Comparison of ENCODE assay signal across 29 cellular contexts in genomic region chr15:39672184-39672583, GRCh38.
"Had no signal": no experiment of that assay in that cellular context is flagged by ENCODE, and none has a peak within 500 bp of the region (broad histone marks: within the 10 kb centered on the region; RNA-seq: fewer than 3 reads in every experiment).

No MANE protein-coding gene starts in this region.

- H3K36me3 ChIP-seq: adrenal gland, esophagus muscularis mucosa, gastrocnemius medialis, heart left ventricle, WERI-Rb-1 had no signal

- H3K4me1 ChIP-seq: adrenal gland, body of pancreas, foreskin keratinocyte, gastrocnemius medialis had no signal

- H3K9me3 ChIP-seq: adrenal gland, body of pancreas, esophagus muscularis mucosa, gastrocnemius medialis, heart left ventricle had no signal

- H3K27ac ChIP-seq: adrenal gland, body of pancreas, esophagus muscularis mucosa, foreskin keratinocyte, gastrocnemius medialis, heart left ventricle, WERI-Rb-1 had no signal

- H3K4me3 ChIP-seq: adrenal gland, body of pancreas, esophagus muscularis mucosa, gastrocnemius medialis, heart left ventricle had no signal

- DNase-seq: activated B cell treated with CpG ODN at 0.5 μM for 24 hours; activated CD4-positive, alpha-beta T cell treated with anti-CD3 and anti-CD28 coated beads for 48 hours; activated CD4-positive, alpha-beta T cell treated with anti-CD3 and anti-CD28 coated beads, Interleukin-2, amount 50 U/mL, for 1 hour; activated CD4-positive, alpha-beta T cell treated with anti-CD3 and anti-CD28 coated beads, Interleukin-2, amount 50 U/mL, for 48 hours; activated CD8-positive, alpha-beta memory T cell treated with anti-CD3 and anti-CD28 coated beads for 24 hours; activated CD8-positive, alpha-beta T cell treated with anti-CD3 and anti-CD28 coated beads for 36 hours; activated effector memory CD4-positive, alpha-beta T cell treated with anti-CD3 and anti-CD28 coated beads, Interleukin-2, amount 50 U/mL, for 16 hours; activated naive CD4-positive, alpha-beta T cell treated with anti-CD3 and anti-CD28 coated beads for 36 hours; activated naive CD8-positive, alpha-beta T cell treated with anti-CD3 and anti-CD28 coated beads for 36 hours; activated naive CD8-positive, alpha-beta T cell treated with anti-CD3 and anti-CD28 coated beads, Interleukin-2, amount 50 U/mL, for 24 hours; activated T-cell treated with anti-CD3 and anti-CD28 coated beads, Interleukin-2, amount 50 U/mL, for 4 hours; adrenal gland; amygdala; aorta; body of pancreas; cortex of kidney; dermis blood vessel endothelial cell; effector CD4-positive, alpha-beta T cell; effector memory CD8-positive, alpha-beta T cell; erythroblast; foreskin keratinocyte; gastrocnemius medialis; glutamatergic neuron; heart left ventricle; T1000; WERI-Rb-1 had no signal

- H3K27me3 ChIP-seq: adrenal gland, body of pancreas, esophagus muscularis mucosa, foreskin keratinocyte, gastrocnemius medialis, heart left ventricle had no signal

- ATAC-seq: activated CD4-positive, CD25-positive, alpha-beta regulatory T cell treated with anti-CD3 and anti-CD28 coated beads, Interleukin-2, amount 50 U/mL, for 24 hours; activated CD8-positive, alpha-beta T cell treated with anti-CD3 and anti-CD28 coated beads for 36 hours; activated naive CD8-positive, alpha-beta T cell treated with anti-CD3 and anti-CD28 coated beads, Interleukin-2, amount 50 U/mL, for 24 hours; activated T-cell treated with anti-CD3 and anti-CD28 coated beads, Interleukin-2, amount 50 U/mL, for 4 hours; body of pancreas; effector memory CD8-positive, alpha-beta T cell; foreskin keratinocyte; gastrocnemius medialis; heart left ventricle had no signal

- FAIRE-seq: colon had no signal
